ENCODE assay signal across 7 cellular contexts in the genomic region with DNA sequence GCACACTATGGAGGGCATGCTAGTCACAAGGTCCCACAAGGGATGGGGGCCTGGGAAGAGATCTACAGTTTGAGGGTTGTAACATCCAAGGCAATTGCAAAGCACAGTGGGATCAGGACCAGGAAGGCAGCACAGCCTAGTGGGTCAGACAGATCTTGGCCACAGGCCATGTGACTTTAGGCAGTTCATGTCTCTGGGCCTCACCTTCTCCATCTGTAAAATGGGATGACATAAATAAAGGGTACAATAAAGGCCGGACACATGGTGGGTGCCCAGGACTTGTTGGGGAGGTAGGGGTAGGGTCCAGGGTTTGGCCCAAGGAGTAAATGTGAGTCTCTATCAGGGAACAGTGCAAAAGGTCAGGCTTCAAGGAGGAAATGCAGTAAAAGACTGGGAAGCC. TPM values are rescaled to one million over a fixed set of nuclear protein-coding genes. Genes with fewer than 3 reads are reported as not detected.
"Had no signal": no experiment of that assay in that cellular context is flagged by ENCODE, and none has a peak within 500 bp of the region (broad histone marks: within the 10 kb centered on the region; RNA-seq: fewer than 3 reads in every experiment).

No MANE protein-coding gene starts in this region.

- H2AFZ ChIP-seq: GM23338 had no signal

- ATAC-seq: GM23338 had no signal

- H3K27ac Mint-ChIP-seq: GM23338 had no signal

- H3K4me1 Mint-ChIP-seq: IgD-negative memory B cell had no signal

- H3K4me2 ChIP-seq: GM23338 had no signal

- H3K36me3 Mint-ChIP-seq: IgD-negative memory B cell had no signal

- DNase-seq: H7, HCEC 1CT had no signal

- H3K4me3 Mint-ChIP-seq: GM23338, IgD-negative memory B cell had no signal

- FAIRE-seq: HTR-8/SVneo had no signal

- H3K4me3 ChIP-seq: GM23338 had no signal

RNA-seq across cellular contexts. Expression of gene IGSF21, which starts 18.1 kb away (rescaled TPM):
- total RNA-seq: H4, HT-29 had no signal
- polyA plus RNA-seq: IgD-negative memory B cell had no signal
